27 cellular contexts compared by ENCODE assay signal in genomic region chr6:45574885-45575284, GRCh38.
DNase-seq lines count a peak whose midpoint lies in the region; ATAC-seq lines count a peak whose summit lies in the region.
"Had no signal": no experiment of that assay in that cellular context is flagged by ENCODE, and none has a peak within 500 bp of the region (broad histone marks: within the 10 kb centered on the region; RNA-seq: fewer than 3 reads in every experiment).

No MANE protein-coding gene starts in this region.

- no peaks in the 10 kb centered on the region for H3K79me2 ChIP-seq in trophoblast cell (ENCODE audit: control insufficient read depth, insufficient read depth, low read length, poor library complexity)

- H3K9ac ChIP-seq in trophoblast cell (ENCODE audit: low read length), result no peak overlapping the region

- no peaks in the 10 kb centered on the region for H3K27me3 ChIP-seq in trophoblast cell (ENCODE audit: insufficient read depth, low read length)
- H3K27me3 ChIP-seq: neutrophil, tibial nerve had no signal

- H4K91ac ChIP-seq in trophoblast cell (ENCODE audit: low read depth, low read length), result no peak overlapping the region

- H3K23ac ChIP-seq in trophoblast cell (ENCODE audit: low read length), result no peak overlapping the region

- H3K36me3 ChIP-seq in trophoblast cell (ENCODE audit: control insufficient read depth in 1 of 2, insufficient read depth in 2 of 2, low read length in 2 of 2), result no peaks in the 10 kb centered on the region
- H3K36me3 ChIP-seq: neutrophil, prostate gland, tibial nerve, WERI-Rb-1 had no signal

- H3K4me2 ChIP-seq in trophoblast cell (ENCODE audit: low read length), result no peak overlapping the region
- H3K4me2 ChIP-seq: PC-9 had no signal

- H2BK120ac ChIP-seq in trophoblast cell (ENCODE audit: insufficient read depth, low read length, poor library complexity), result no peak overlapping the region

- H3K9me3 ChIP-seq in trophoblast cell (ENCODE audit: insufficient read depth, low read depth, low read length), result peaks cover 2% of the 10 kb centered on the region
- H3K9me3 ChIP-seq: neutrophil, prostate gland, tibial nerve had no signal

- no peak overlapping the region for H2BK12ac ChIP-seq in trophoblast cell (ENCODE audit: low read length)

- WGBS in trophoblast cell (ENCODE audit: extremely low coverage, insufficient coverage, insufficient read length), result no CpG with 5 or more reads among the region's 1 CpG

- H3K18ac ChIP-seq in trophoblast cell (ENCODE audit: low read length), result no peak overlapping the region

- H3K27ac ChIP-seq in trophoblast cell (ENCODE audit: low read depth, low read length), result no peak overlapping the region
- H3K27ac ChIP-seq: neutrophil, PC-9, prostate gland, tibial nerve, WERI-Rb-1 had no signal

- no peak overlapping the region for H3K4ac ChIP-seq in trophoblast cell (ENCODE audit: low read depth, low read length)

- no peak overlapping the region for H2AK5ac ChIP-seq in trophoblast cell (ENCODE audit: low read length)

- peaks cover 4% of the 10 kb centered on the region for H3K79me1 ChIP-seq in trophoblast cell (ENCODE audit: low read length)

- no peak overlapping the region for H2AFZ ChIP-seq in trophoblast cell (ENCODE audit: insufficient read depth, low read length, poor library complexity)
- H2AFZ ChIP-seq: PC-9 had no signal

- no peak overlapping the region for H4K8ac ChIP-seq in trophoblast cell (ENCODE audit: low read depth, low read length)

- H3K4me1 ChIP-seq in trophoblast cell (ENCODE audit: control insufficient read depth in 1 of 2, insufficient read depth in 2 of 2, low read length in 2 of 2), result peaks cover 0 to 4% of the 10 kb centered on the region in 2 experiments
- H3K4me1 ChIP-seq: prostate gland had no signal

- ATAC-seq in GM19328 (IDR thresholded peaks at IDR 0.05; ENCODE audit: unreplicated experiment), result no peak
- ATAC-seq: CD8-positive, alpha-beta T cell; K562; left ventricle myocardium superior had no signal

- DNase-seq in NCI-H2171 treated with DMSO at 0.1 percent for 48 hours (lab: John Stamatoyannopoulos, UW) (peak; percentile 23), NCI-H2171 (lab: John Stamatoyannopoulos, UW) (no peak), SHP77 treated with DMSO at 0.1 percent for 48 hours (lab: John Stamatoyannopoulos, UW) (peak; percentile 20), trophoblast cell (peak; percentile 73 to 81)
- DNase-seq in Jurkat, Clone E6-1 (ENCODE audit: low read depth, low spot score), result peak; percentile 67
- DNase-seq in stimulated activated naive CD4-positive, alpha-beta T cell (lab: John Stamatoyannopoulos, UW), result no peak
- DNase-seq in stimulated activated CD4-positive, alpha-beta T cell treated with anti-CD3 and anti-CD28 coated beads, Interleukin-15, amount 100 ng/mL, for 24 hours, result no peak
- DNase-seq: activated CD4-positive, alpha-beta T cell treated with anti-CD3 and anti-CD28 coated beads, Interleukin-2, amount 10 ng/mL, durations not matched to agents 24 days and 14 days; activated effector memory CD4-positive, alpha-beta T cell treated with anti-CD3 and anti-CD28 coated beads, Interleukin-2, amount 50 U/mL, for 16 hours; activated naive CD8-positive, alpha-beta T cell treated with anti-CD3 and anti-CD28 coated beads, Interleukin-2, amount 10 ng/mL, durations not matched to agents 7 days and 5 days; activated T-cell treated with anti-CD3 and anti-CD28 coated beads, Interleukin-2, amount 50 U/mL, for 1 hour; CD8-positive, alpha-beta T cell; dermis blood vessel endothelial cell; DMS 273 treated with DMSO at 0.1 percent for 48 hours; H7; left ventricle myocardium superior; MM.1S; naive B cell; SIG-M5; T-helper 9 cell; WERI-Rb-1 had no signal

- no peak overlapping the region for H4K12ac ChIP-seq in trophoblast cell (ENCODE audit: low read depth, low read length)

- H2BK5ac ChIP-seq in trophoblast cell (ENCODE audit: low read depth, low read length, poor library complexity), result no peak overlapping the region

- H3K4me3 ChIP-seq in Jurkat, Clone E6-1 (ENCODE audit: low read length), result no peak overlapping the region
- no peak overlapping the region for H3K4me3 ChIP-seq in trophoblast cell (ENCODE audit: low read depth, low read length)
- H3K4me3 ChIP-seq: K562, PC-9, prostate gland, tibial nerve had no signal

- H3K14ac ChIP-seq in trophoblast cell (ENCODE audit: low read length), result no peak overlapping the region

Comparison
In these comparisons a context has a peak if more than half of its experiments do, and no peak if none do; other contexts are left out.
1. DNase-seq: peak in NCI-H2171 treated with DMSO at 0.1 percent for 48 hours (single experiment), Jurkat, Clone E6-1 (single experiment), SHP77 treated with DMSO at 0.1 percent for 48 hours (single experiment) and trophoblast cell (2 of 2); none in NCI-H2171 (single experiment), stimulated activated naive CD4-positive, alpha-beta T cell (0 of 6) and stimulated activated CD4-positive, alpha-beta T cell treated with anti-CD3 and anti-CD28 coated beads, Interleukin-15, amount 100 ng/mL, for 24 hours (single experiment).